Comparison of ENCODE assay signal across 12 cellular contexts in the genomic region with DNA sequence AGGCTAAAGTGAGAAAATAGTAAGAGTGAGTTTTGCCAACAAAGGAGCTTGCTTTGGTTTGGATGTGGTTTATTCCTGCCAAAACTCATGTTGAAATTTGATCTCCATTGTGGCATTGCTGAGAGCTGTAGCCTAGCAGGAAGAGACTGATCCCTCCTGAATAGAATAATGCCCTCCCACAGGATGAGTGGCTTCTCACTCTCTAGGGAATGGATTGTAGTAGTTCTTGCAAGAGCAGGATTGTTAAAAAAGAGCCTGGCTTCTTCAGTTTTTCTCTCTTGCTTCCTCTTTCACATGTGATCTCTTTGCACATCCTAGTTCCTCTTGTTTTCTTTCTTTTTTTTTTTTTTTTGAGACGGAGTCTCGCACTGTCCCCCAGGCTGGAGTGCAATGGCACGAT. TPM values are rescaled to one million over a fixed set of nuclear protein-coding genes. Genes with fewer than 3 reads are reported as not detected.
DNase-seq lines count a peak whose midpoint lies in the region; ATAC-seq and TF ChIP-seq lines count a peak whose summit lies in the region.
"Had no signal": no experiment of that assay in that cellular context is flagged by ENCODE, and none has a peak within 500 bp of the region (broad histone marks: within the 10 kb centered on the region; RNA-seq: fewer than 3 reads in every experiment).

No MANE protein-coding gene starts in this region.

- H3K27me3 ChIP-seq in dorsolateral prefrontal cortex, result peaks cover 0 to 2% (median 0%) of the 10 kb centered on the region in 45 donors

- ATAC-seq in HG02798 (IDR thresholded peaks at IDR 0.05; ENCODE audit: poor library complexity, unreplicated experiment) (peak; percentile 40), GM19351 (IDR thresholded peaks at IDR 0.05; ENCODE audit: unreplicated experiment) (no peak), HG02840 (IDR thresholded peaks at IDR 0.05; ENCODE audit: low FRiP score, unreplicated experiment) (no peak)
- ATAC-seq: T-helper 17 cell had no signal

- H3K4me3 ChIP-seq in cardiac fibroblast (replicated peaks in 1 of 2; ENCODE audit: low read depth in 2 of 2, low read length in 2 of 2) (no peak overlapping the region), dorsolateral prefrontal cortex (no peak overlapping the region)
- H3K4me3 ChIP-seq: left ventricle myocardium inferior had no signal

- intact Hi-C loops in dorsolateral prefrontal cortex (cut with DNase I), result no loop called here

- DNase-seq in NCI-H2171 treated with DMSO at 0.1 percent for 48 hours (lab: John Stamatoyannopoulos, UW) (peak; percentile 73), cardiac fibroblast (ENCODE audit: low read depth in 2 of 2) (peak; percentile 63 to 69), pons (ENCODE audit: low spot score) (peak; percentile 10), dorsolateral prefrontal cortex (no peak), caudate nucleus (lab: John Stamatoyannopoulos, UW) (no peak)
- DNase-seq: effector memory CD4-positive, alpha-beta T cell; left ventricle myocardium inferior; substantia nigra; T-helper 17 cell had no signal

- H3K27ac ChIP-seq in dorsolateral prefrontal cortex (no peak overlapping the region), caudate nucleus (ENCODE audit: low read depth, low read length) (no peak overlapping the region)
- H3K27ac ChIP-seq: left ventricle myocardium inferior had no signal

- no peak for TF ChIP-seq CTCF in cardiac fibroblast (IDR thresholded peaks at IDR 0.05; ENCODE audit: low read depth, low read length)
- TF ChIP-seq CTCF in dorsolateral prefrontal cortex (IDR thresholded peaks at IDR 0.05 in 54 of 56, conservative IDR thresholded peaks at IDR 0.05 in 2 of 56; ENCODE audit: low read depth in 1 of 56, partially characterized antibody in 56 of 56), result no peak

RNA-seq across cellular contexts. Expression of a gene that starts 34.4 kb away (rescaled TPM):
- total RNA-seq in dorsolateral prefrontal cortex, result 10 to 100 TPM in 11 of 120 experiments, 1 to 10 TPM in 103, under 1 TPM in 5, not detected in 1; 0.13 to 20.7 (median 4.7) TPM
- total RNA-seq: left ventricle myocardium inferior had no signal

Comparison
In these comparisons a context has a peak if more than half of its experiments do, and no peak if none do; other contexts are left out.
1. DNase-seq: peak in NCI-H2171 treated with DMSO at 0.1 percent for 48 hours (single experiment), cardiac fibroblast (2 of 2) and pons (single experiment); none in dorsolateral prefrontal cortex (0 of 10) and caudate nucleus (0 of 61).